ENCODE assay signal across 10 cellular contexts in the genomic region with DNA sequence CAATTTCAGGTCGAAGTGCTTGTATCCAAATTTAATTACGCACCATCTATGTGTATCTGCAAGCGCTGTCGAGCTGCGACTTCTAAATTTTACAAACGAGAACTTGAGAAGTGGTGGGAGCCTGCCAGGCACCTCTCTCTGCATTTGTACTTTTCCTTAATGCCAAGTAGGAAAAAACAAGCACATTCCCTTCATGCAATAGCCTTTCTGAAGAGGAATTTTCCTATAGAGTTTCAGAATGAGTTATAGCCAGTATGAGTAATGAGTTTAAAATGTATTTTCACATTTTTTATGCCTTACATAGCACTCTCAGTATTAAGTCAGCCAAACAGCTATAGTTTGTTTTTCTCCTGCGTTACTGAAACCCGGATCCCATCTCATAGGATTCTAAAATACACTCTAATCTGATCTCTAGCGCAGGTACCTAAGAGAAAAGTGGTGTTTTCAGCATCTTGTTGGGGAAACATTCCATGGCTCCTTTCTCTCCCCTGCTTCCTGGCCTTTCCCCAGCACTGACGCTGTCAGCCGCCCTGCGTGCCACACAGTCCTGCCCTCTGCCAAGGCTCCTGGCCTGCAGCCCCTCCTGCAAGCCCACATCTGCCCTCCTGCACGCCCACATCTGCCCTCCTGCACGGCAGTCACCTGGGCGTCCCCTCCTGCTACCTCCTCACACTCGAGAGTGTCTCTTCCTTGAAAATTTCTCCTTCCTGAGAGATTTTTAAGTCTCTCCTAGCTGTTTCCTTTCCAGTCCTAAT.
DNase-seq lines count a peak whose midpoint lies in the region; ATAC-seq and TF ChIP-seq lines count a peak whose summit lies in the region.
"Had no signal": no experiment of that assay in that cellular context is flagged by ENCODE, and none has a peak within 500 bp of the region (broad histone marks: within the 10 kb centered on the region; RNA-seq: fewer than 3 reads in every experiment).

No MANE protein-coding gene starts in this region.

- no peak for TF ChIP-seq POLR2A in Peyer's patch (IDR thresholded peaks at IDR 0.05)

- no peak for ATAC-seq in HG03095 (IDR thresholded peaks at IDR 0.05; ENCODE audit: unreplicated experiment)

- H3K9ac ChIP-seq in subcutaneous abdominal adipose tissue (ENCODE audit: low read length in 5 of 5), result peak overlapping the region in 1 of 5 donors; percentile 31

- H3K27me3 Mint-ChIP-seq in HFFc6 (ENCODE audit: insufficient read depth), result no peaks in the 10 kb centered on the region; the same call in 1 of the 2 replicates

- H3K36me3 Mint-ChIP-seq in HFFc6 (ENCODE audit: low read depth), result peaks cover 6% of the 10 kb centered on the region; the same call in 1 of the 2 replicates

- H3K9me3 ChIP-seq in subcutaneous abdominal adipose tissue (ENCODE audit: control insufficient read depth in 5 of 5, low read length in 5 of 5) (no peaks in the 10 kb centered on the region), Peyer's patch (no peaks in the 10 kb centered on the region)

- H3K27ac Mint-ChIP-seq in HFFc6, result peak overlapping the region; percentile 95

- DNase-seq in HFFc6 (peak; percentile 82), astrocyte of the hippocampus (ENCODE audit: low read depth, low spot score) (peak; percentile 79), inferior parietal cortex (ENCODE audit: extremely low spot score) (peak; percentile 63), globus pallidus (ENCODE audit: low spot score) (no peak), Peyer's patch (no peak), NOMO-1 (lab: John Stamatoyannopoulos, UW; ENCODE audit: unreplicated experiment in 2 of 2) (no peak)
- DNase-seq: NCI-H146 had no signal

- peaks cover 0 to 20% (median 15%) of the 10 kb centered on the region in 5 donors for H3K4me1 ChIP-seq in subcutaneous abdominal adipose tissue (ENCODE audit: control insufficient read depth in 5 of 5, insufficient read depth in 5 of 5, low read length in 5 of 5)
- no peaks in the 10 kb centered on the region for H3K4me1 ChIP-seq in Peyer's patch

- H3K4me3 Mint-ChIP-seq in HFFc6, result peak overlapping the region; percentile 72

- peaks cover 0 to 3% (median 0%) of the 10 kb centered on the region in 5 donors for H3K27me3 ChIP-seq in subcutaneous abdominal adipose tissue (ENCODE audit: control insufficient read depth in 5 of 5, insufficient read depth in 4 of 5, low read length in 5 of 5)
- H3K27me3 ChIP-seq in Peyer's patch, result no peaks in the 10 kb centered on the region

- no peaks in the 10 kb centered on the region for H3K36me3 ChIP-seq in subcutaneous abdominal adipose tissue (ENCODE audit: control insufficient read depth in 5 of 5, insufficient read depth in 5 of 5, low read length in 5 of 5)
- H3K36me3 ChIP-seq in Peyer's patch, result no peaks in the 10 kb centered on the region

- peak overlapping the region in 1 of 5 donors; percentile 43 for H3K4me3 ChIP-seq in subcutaneous abdominal adipose tissue (ENCODE audit: low read depth in 1 of 5, low read length in 5 of 5)
- H3K4me3 ChIP-seq in Peyer's patch, result no peak overlapping the region

- no peaks in the 10 kb centered on the region for H3K9me3 Mint-ChIP-seq in HFFc6

- TF ChIP-seq CTCF in HFFc6 (IDR thresholded peaks at IDR 0.05), result no peak
- no peak for TF ChIP-seq CTCF in Peyer's patch (IDR thresholded peaks at IDR 0.05)

- H3K27ac ChIP-seq in subcutaneous abdominal adipose tissue (ENCODE audit: low read depth, low read length) (peak overlapping the region; percentile 6), Peyer's patch (peak overlapping the region in 1 of 4 donors; percentile 4)
- H3K27ac ChIP-seq: VCaP had no signal

- peaks cover 52% of the 10 kb centered on the region for H3K4me1 Mint-ChIP-seq in HFFc6 (ENCODE audit: low read depth)

Comparison
In these comparisons a context has a peak if more than half of its experiments do, and no peak if none do; other contexts are left out.
1. DNase-seq: peak in HFFc6 (single experiment), astrocyte of the hippocampus (single experiment) and inferior parietal cortex (single experiment); none in globus pallidus (single experiment), Peyer's patch (0 of 3) and NOMO-1 (0 of 2).